Comparison of ENCODE assay signal across 25 cellular contexts in genomic region chr11:33900159-33900855, GRCh38. TPM values are rescaled to one million over a fixed set of nuclear protein-coding genes. Genes with fewer than 3 reads are reported as not detected.
DNase-seq lines count a peak whose midpoint lies in the region; ATAC-seq and TF ChIP-seq lines count a peak whose summit lies in the region.
"Had no signal": no experiment of that assay in that cellular context is flagged by ENCODE, and none has a peak within 500 bp of the region (broad histone marks: within the 10 kb centered on the region; RNA-seq: fewer than 3 reads in every experiment).

No MANE protein-coding gene starts in this region.

- no peaks in the 10 kb centered on the region for H3K9me2 ChIP-seq in DOHH2 (replicated peaks; ENCODE audit: control insufficient read depth, low read length)

- no peaks in the 10 kb centered on the region for H3K27me3 Mint-ChIP-seq in stimulated activated naive B cell treated with anti-CD40 and anti-IgM and Interleukin-4, amounts not matched to agents 10 μg/mL and 1 μg/mL and 100 μg/mL, for 72 hours
- H3K27me3 Mint-ChIP-seq in activated naive CD4-positive, alpha-beta T cell treated with anti-CD3 and anti-CD28 coated beads for 36 hours (ENCODE audit: low read depth), result peaks cover 47% of the 10 kb centered on the region

- peaks cover 10% of the 10 kb centered on the region for H3F3A ChIP-seq in DOHH2 (ENCODE audit: control insufficient read depth, insufficient read depth)

- H3K4me3 Mint-ChIP-seq in stimulated activated naive B cell treated with anti-CD40 and anti-IgM and Interleukin-4, amounts not matched to agents 10 μg/mL and 1 μg/mL and 100 μg/mL, for 72 hours, result peak overlapping the region; percentile 26 to 57
- H3K4me3 Mint-ChIP-seq in activated naive CD4-positive, alpha-beta T cell treated with anti-CD3 and anti-CD28 coated beads for 36 hours, result no peak overlapping the region
- H3K4me3 Mint-ChIP-seq: activated CD4-positive, alpha-beta T cell treated with anti-CD3 and anti-CD28 coated beads for 36 hours; mesothelial cell of epicardium; naive thymus-derived CD8-positive, alpha-beta T cell; stimulated activated naive CD8-positive, alpha-beta T cell treated with anti-CD3 and anti-CD28 coated beads, Interleukin-15, Interleukin-2, amounts not matched to agents 100 ng/mL and 50 ng/mL, for 24 hours; T-helper 17 cell had no signal

- peak overlapping the region; percentile 42 for H3K4me2 ChIP-seq in DOHH2 (ENCODE audit: low read length)
- H3K4me2 ChIP-seq: PC-9 had no signal

- CTCF ChIA-PET in activated naive CD4-positive, alpha-beta T cell treated with anti-CD3 and anti-CD28 coated beads for 36 hours (lab: Charles Lee), result no interaction called here

- H3K4me3 ChIP-seq in DOHH2 (ENCODE audit: low read length), result no peak overlapping the region
- H3K4me3 ChIP-seq in sigmoid colon, result no peak overlapping the region
- H3K4me3 ChIP-seq: PC-9, SJSA1, transverse colon had no signal

- WGBS in sigmoid colon, 2 donors, result 64 to 77% methylated on average over 7 of the region's 7 CpGs

- H3K9me3 ChIP-seq in DOHH2 (ENCODE audit: control insufficient read depth, insufficient read depth, low read length) (no peaks in the 10 kb centered on the region), sigmoid colon (no peaks in the 10 kb centered on the region)
- H3K9me3 ChIP-seq: Caco-2, SJSA1, transverse colon had no signal

- no peaks in the 10 kb centered on the region for H3K79me2 ChIP-seq in DOHH2 (ENCODE audit: control insufficient read depth, low read length)

- peaks cover 33 to 46% of the 10 kb centered on the region in 2 donors for H3K4me1 Mint-ChIP-seq in stimulated activated naive B cell treated with anti-CD40 and anti-IgM and Interleukin-4, amounts not matched to agents 10 μg/mL and 1 μg/mL and 100 μg/mL, for 72 hours
- peaks cover 4% of the 10 kb centered on the region for H3K4me1 Mint-ChIP-seq in activated naive CD4-positive, alpha-beta T cell treated with anti-CD3 and anti-CD28 coated beads for 36 hours (ENCODE audit: low read depth)
- H3K4me1 Mint-ChIP-seq: activated CD4-positive, alpha-beta T cell treated with anti-CD3 and anti-CD28 coated beads for 36 hours had no signal

- H3K27ac Mint-ChIP-seq in stimulated activated naive B cell treated with anti-CD40 and anti-IgM and Interleukin-4, amounts not matched to agents 10 μg/mL and 1 μg/mL and 100 μg/mL, for 72 hours, result peak overlapping the region; percentile 90
- no peak overlapping the region for H3K27ac Mint-ChIP-seq in activated naive CD4-positive, alpha-beta T cell treated with anti-CD3 and anti-CD28 coated beads for 36 hours
- H3K27ac Mint-ChIP-seq: activated CD4-positive, alpha-beta T cell treated with anti-CD3 and anti-CD28 coated beads for 36 hours; mesothelial cell of epicardium; naive thymus-derived CD8-positive, alpha-beta T cell; stimulated activated naive CD8-positive, alpha-beta T cell treated with anti-CD3 and anti-CD28 coated beads, Interleukin-15, Interleukin-2, amounts not matched to agents 100 ng/mL and 50 ng/mL, for 24 hours; T-helper 17 cell had no signal

- H3K27me3 ChIP-seq in DOHH2 (ENCODE audit: control insufficient read depth, low read length), result no peaks in the 10 kb centered on the region
- H3K27me3 ChIP-seq in sigmoid colon, result no peaks in the 10 kb centered on the region
- H3K27me3 ChIP-seq: transverse colon had no signal

- intact Hi-C loops in sigmoid colon (cut with DNase I), result no loop called here
- intact Hi-C loops in activated naive CD4-positive, alpha-beta T cell treated with anti-CD3 and anti-CD28 coated beads for 36 hours (cut with micrococcal nuclease), result no loop called here

- H4K20me1 ChIP-seq in DOHH2 (ENCODE audit: control insufficient read depth, insufficient read depth, low read depth, low read length), result no peaks in the 10 kb centered on the region

- TF ChIP-seq CTCF in DOHH2 (IDR thresholded peaks at IDR 0.05; ENCODE audit: low read depth, low read length, poor library complexity, severe bottlenecking) (no peak), sigmoid colon (IDR thresholded peaks at IDR 0.05) (no peak)

- H3K4me1 ChIP-seq in DOHH2 (ENCODE audit: control insufficient read depth, low read length) (peaks cover 51% of the 10 kb centered on the region), sigmoid colon (peaks cover 0 to 17% (median 9%) of the 10 kb centered on the region in 4 donors)
- H3K4me1 ChIP-seq: Caco-2, SJSA1 had no signal

- TF ChIP-seq EP300 in sigmoid colon (IDR thresholded peaks at IDR 0.05), result no peak

- no peaks in the 10 kb centered on the region for H3K36me3 ChIP-seq in DOHH2 (ENCODE audit: control insufficient read depth, low read length)
- H3K36me3 ChIP-seq in sigmoid colon, result no peaks in the 10 kb centered on the region
- H3K36me3 ChIP-seq: SJSA1, transverse colon had no signal

- H3K9me3 Mint-ChIP-seq in stimulated activated naive B cell treated with anti-CD40 and anti-IgM and Interleukin-4, amounts not matched to agents 10 μg/mL and 1 μg/mL and 100 μg/mL, for 72 hours, result peaks cover 0 to 4% of the 10 kb centered on the region in 2 donors
- no peaks in the 10 kb centered on the region for H3K9me3 Mint-ChIP-seq in activated naive CD4-positive, alpha-beta T cell treated with anti-CD3 and anti-CD28 coated beads for 36 hours
- H3K9me3 Mint-ChIP-seq: mesothelial cell of epicardium; naive thymus-derived CD8-positive, alpha-beta T cell; stimulated activated naive CD8-positive, alpha-beta T cell treated with anti-CD3 and anti-CD28 coated beads, Interleukin-15, Interleukin-2, amounts not matched to agents 100 ng/mL and 50 ng/mL, for 24 hours had no signal

- DNase-seq in MV-4-11 (lab: John Stamatoyannopoulos, UW), result peak; percentile 39
- DNase-seq in dermis microvascular lymphatic vessel endothelial cell (ENCODE audit: low read depth in 2 of 2), result peak; percentile 28 to 70
- DNase-seq in stimulated activated naive B cell treated with anti-CD40 and anti-IgM and Interleukin-4, amounts not matched to agents 10 μg/mL and 1 μg/mL and 100 μg/mL, for 72 hours, result no peak
- DNase-seq in sigmoid colon, result no peak
- DNase-seq in activated naive CD4-positive, alpha-beta T cell treated with anti-CD3 and anti-CD28 coated beads for 36 hours, result no peak
- DNase-seq: ACHN; activated CD4-positive, alpha-beta T cell treated with anti-CD3 and anti-CD28 coated beads for 36 hours; activated gamma-delta T cell treated with Interleukin-2 at 50 U/mL for 16 hours; activated T-cell treated with anti-CD3 and anti-CD28 coated beads, Interleukin-2, amount 50 U/mL, for 1 hour; Caco-2; DMS79; GF-D8; naive thymus-derived CD8-positive, alpha-beta T cell; NCI-H187; NCI-H510A treated with DMSO at 0.1 percent for 48 hours; PC-9; T-helper 17 cell; transverse colon had no signal

- peaks cover 0 to 2% of the 10 kb centered on the region in 2 donors for H3K36me3 Mint-ChIP-seq in stimulated activated naive B cell treated with anti-CD40 and anti-IgM and Interleukin-4, amounts not matched to agents 10 μg/mL and 1 μg/mL and 100 μg/mL, for 72 hours
- no peaks in the 10 kb centered on the region for H3K36me3 Mint-ChIP-seq in activated naive CD4-positive, alpha-beta T cell treated with anti-CD3 and anti-CD28 coated beads for 36 hours (ENCODE audit: low read depth)
- H3K36me3 Mint-ChIP-seq: mesothelial cell of epicardium had no signal

- peak; percentile 58 to 62 for ATAC-seq in stimulated activated naive B cell treated with anti-CD40 and anti-IgM and Interleukin-4, amounts not matched to agents 10 μg/mL and 1 μg/mL and 100 μg/mL, for 72 hours (replicated peaks)
- ATAC-seq in GM18519 (IDR thresholded peaks at IDR 0.05; ENCODE audit: low FRiP score, unreplicated experiment), result no peak
- ATAC-seq in GM18907 (IDR thresholded peaks at IDR 0.05; ENCODE audit: unreplicated experiment), result no peak
- ATAC-seq: activated CD4-positive, alpha-beta T cell treated with anti-CD3 and anti-CD28 coated beads for 36 hours; naive thymus-derived CD8-positive, alpha-beta T cell; T-helper 17 cell had no signal

- no peak for TF ChIP-seq POLR2A in sigmoid colon (IDR thresholded peaks at IDR 0.05)

- H3K27ac ChIP-seq in DOHH2 (ENCODE audit: low read depth, low read length) (no peak overlapping the region), sigmoid colon (peak overlapping the region in 1 of 4 donors; percentile 52)
- H3K27ac ChIP-seq: PC-9, SJSA1 had no signal

RNA-seq across cellular contexts. Expression of gene LMO2, which starts 8.4 kb away (rescaled TPM):
- 47.6 and 50.8 TPM in 2 replicates for total RNA-seq in dermis microvascular lymphatic vessel endothelial cell
- 10 to 100 TPM in 3 of 4 donors, 1 to 10 TPM in 1; 8.6 to 13.6 (median 12.0) TPM for total RNA-seq in sigmoid colon
- polyA plus RNA-seq in sigmoid colon, result 10 to 100 TPM in 2 of 3 donors, 1 to 10 TPM in 1; 4.9 to 19.8 (median 12.3) TPM
- not detected for total RNA-seq in activated naive CD4-positive, alpha-beta T cell treated with anti-CD3 and anti-CD28 coated beads for 36 hours
- total RNA-seq: activated CD4-positive, alpha-beta T cell treated with anti-CD3 and anti-CD28 coated beads for 36 hours; SJSA1 had no signal
- polyA plus RNA-seq: BJ; naive thymus-derived CD8-positive, alpha-beta T cell had no signal

Comparison
In these comparisons a context has a peak if more than half of its experiments do, and no peak if none do; other contexts are left out.
1. DNase-seq: peak in MV-4-11 (single experiment) and dermis microvascular lymphatic vessel endothelial cell (2 of 2); none in stimulated activated naive B cell treated with anti-CD40 and anti-IgM and Interleukin-4, amounts not matched to agents 10 μg/mL and 1 μg/mL and 100 μg/mL, for 72 hours (single experiment), sigmoid colon (single experiment) and activated naive CD4-positive, alpha-beta T cell treated with anti-CD3 and anti-CD28 coated beads for 36 hours (single experiment).
2. ATAC-seq: peak in stimulated activated naive B cell treated with anti-CD40 and anti-IgM and Interleukin-4, amounts not matched to agents 10 μg/mL and 1 μg/mL and 100 μg/mL, for 72 hours (2 of 2); none in GM18519 (single experiment) and GM18907 (single experiment).
3. RNA of gene LMO2, which starts 8.4 kb away (total RNA-seq): 47.6 to 50.8 TPM in dermis microvascular lymphatic vessel endothelial cell and 8.6 to 13.6 TPM in sigmoid colon; not detected in activated naive CD4-positive, alpha-beta T cell treated with anti-CD3 and anti-CD28 coated beads for 36 hours; every median in the first group is over 4 times any median in the second.